ENCODE assay signal across 11 cellular contexts in genomic region chr22:19955241-19956128, GRCh38. TPM values are rescaled to one million over a fixed set of nuclear protein-coding genes. Genes with fewer than 3 reads are reported as not detected.
DNase-seq lines count a peak whose midpoint lies in the region; ATAC-seq, FAIRE-seq and TF ChIP-seq lines count a peak whose summit lies in the region.
"Had no signal": no experiment of that assay in that cellular context is flagged by ENCODE, and none has a peak within 500 bp of the region (broad histone marks: within the 10 kb centered on the region; RNA-seq: fewer than 3 reads in every experiment).

No MANE protein-coding gene starts in this region.

- H3K27me3 ChIP-seq in right atrium auricular region (no peaks in the 10 kb centered on the region), astrocyte (ENCODE audit: insufficient read depth, low read length) (no peaks in the 10 kb centered on the region), layer of hippocampus (ENCODE audit: control insufficient read depth, insufficient read depth, low read length) (no peaks in the 10 kb centered on the region)
- H3K27me3 ChIP-seq: vagina had no signal

- H3K27me3 Mint-ChIP-seq in astrocyte (ENCODE audit: low read depth, unreplicated experiment), result no peaks in the 10 kb centered on the region

- no peak overlapping the region for H3K4me2 ChIP-seq in astrocyte (ENCODE audit: low read length)

- peak overlapping the region; percentile 83 for H3K27ac Mint-ChIP-seq in astrocyte (ENCODE audit: unreplicated experiment)

- peaks cover 16% of the 10 kb centered on the region for H3K4me1 Mint-ChIP-seq in astrocyte (ENCODE audit: low read depth, unreplicated experiment)

- no peak for TF ChIP-seq CTCF in right atrium auricular region (IDR thresholded peaks at IDR 0.05)
- TF ChIP-seq CTCF in astrocyte (IDR thresholded peaks at IDR 0.05; ENCODE audit: insufficient read depth, low read depth, low read length), result no peak

- H3K9me3 ChIP-seq in right atrium auricular region (no peaks in the 10 kb centered on the region), astrocyte (ENCODE audit: insufficient read depth, low read depth, low read length) (no peaks in the 10 kb centered on the region)
- H3K9me3 ChIP-seq: vagina had no signal

- no peak for FAIRE-seq in astrocyte (lab: Jason Lieb, UNC)

- peaks cover 7% of the 10 kb centered on the region for H3K36me3 Mint-ChIP-seq in astrocyte (ENCODE audit: low read depth, unreplicated experiment)

- peak overlapping the region in 1 of 2 donors; percentile 80 for H3K27ac ChIP-seq in right atrium auricular region
- no peak overlapping the region for H3K27ac ChIP-seq in astrocyte (ENCODE audit: low read depth, low read length)
- H3K27ac ChIP-seq in layer of hippocampus (ENCODE audit: low read depth, low read length), result peak overlapping the region; percentile 9
- H3K27ac ChIP-seq: vagina had no signal

- ATAC-seq in Right ventricle myocardium superior (ENCODE audit: poor library complexity) (no peak), GM19324 (IDR thresholded peaks at IDR 0.05; ENCODE audit: low FRiP score, unreplicated experiment) (no peak)

- no peak overlapping the region for H3K9ac ChIP-seq in astrocyte (ENCODE audit: low read length)

- intact Hi-C loops in Right ventricle myocardium superior (cut with DNase I), result no loop called here

- H3K79me2 ChIP-seq in astrocyte (ENCODE audit: insufficient read depth, low read length), result peaks cover 20% of the 10 kb centered on the region

- no peak overlapping the region for H3K4me3 Mint-ChIP-seq in astrocyte (ENCODE audit: unreplicated experiment)

- DNase-seq in Right ventricle myocardium superior, result peak; percentile 57
- DNase-seq in right atrium auricular region (ENCODE audit: low spot score), result no peak
- DNase-seq in astrocyte (ENCODE audit: low read depth), result no peak
- no peak for DNase-seq in NCI-H1092 (lab: John Stamatoyannopoulos, UW)
- DNase-seq in stimulated activated CD4-positive, alpha-beta T cell treated with anti-CD3 and anti-CD28 coated beads, Interleukin-2, amount 100 ng/mL, for 24 hours, result no peak
- DNase-seq in NCI-H146 (lab: John Stamatoyannopoulos, UW), result no peak
- DNase-seq: anterior cingulate cortex, NCI-H1092 treated with DMSO at 0.1 percent for 48 hours had no signal

- H3K4me1 ChIP-seq in right atrium auricular region (peaks cover 0 to 61% of the 10 kb centered on the region in 2 donors), astrocyte (ENCODE audit: insufficient read depth, low read length) (peaks cover 12% of the 10 kb centered on the region)

- H3K36me3 ChIP-seq in right atrium auricular region (no peaks in the 10 kb centered on the region), astrocyte (ENCODE audit: insufficient read depth, low read length) (peaks cover 5% of the 10 kb centered on the region)
- H3K36me3 ChIP-seq: vagina had no signal

- H3K9me3 Mint-ChIP-seq in astrocyte (ENCODE audit: unreplicated experiment), result no peaks in the 10 kb centered on the region

- H2AFZ ChIP-seq in astrocyte (ENCODE audit: low read depth, low read length), result no peak overlapping the region

- H3K4me3 ChIP-seq in right atrium auricular region (no peak overlapping the region), astrocyte (ENCODE audit: insufficient read depth, low read depth, low read length) (no peak overlapping the region)
- H3K4me3 ChIP-seq: vagina had no signal

- peaks cover 55% of the 10 kb centered on the region for H4K20me1 ChIP-seq in astrocyte (ENCODE audit: insufficient read depth, low read length)

RNA-seq across cellular contexts. Expression of gene TXNRD2, which starts 13.9 kb away (rescaled TPM):
- total RNA-seq in Right ventricle myocardium superior (40.4 TPM), right atrium auricular region (10 to 100 TPM; 16.2 to 18.4 TPM), astrocyte (19.8 and 25.7 TPM in 2 replicates)

RNA-seq across cellular contexts. Expression of gene COMT, which starts 13.9 kb away (rescaled TPM):
- total RNA-seq in Right ventricle myocardium superior, result 75.3 TPM
- total RNA-seq in right atrium auricular region, result 100 to 1,000 TPM; 142 to 195 TPM
- total RNA-seq in astrocyte, result 116 and 120 TPM in 2 replicates
